9 cellular contexts compared by ENCODE assay signal in the genomic region with DNA sequence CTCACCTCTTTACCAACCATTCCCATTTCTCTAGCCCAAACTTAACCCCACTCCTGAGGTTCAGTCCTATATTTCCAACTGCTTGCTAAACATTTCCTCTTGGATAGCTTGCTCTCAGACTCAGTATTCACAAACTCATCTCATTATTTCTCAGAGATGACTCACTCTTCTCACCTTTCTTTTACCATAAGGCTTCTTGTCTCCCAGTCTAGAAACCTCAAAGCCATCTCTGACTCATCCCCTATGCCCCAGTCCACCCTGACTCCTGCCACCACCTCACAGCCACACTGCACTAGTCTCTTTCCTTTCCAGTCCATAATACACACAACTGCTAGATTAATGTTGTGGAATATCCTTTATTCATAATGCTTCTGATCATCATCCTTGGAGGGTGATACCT. TPM values are rescaled to one million over a fixed set of nuclear protein-coding genes. Genes with fewer than 3 reads are reported as not detected.
A peak's percentile ranks its signal among the peaks of the same experiment; 100 is the strongest.
DNase-seq lines count a peak whose midpoint lies in the region; ATAC-seq and TF ChIP-seq lines count a peak whose summit lies in the region.
"Had no signal": no experiment of that assay in that cellular context is flagged by ENCODE, and none has a peak within 500 bp of the region (broad histone marks: within the 10 kb centered on the region; RNA-seq: fewer than 3 reads in every experiment).

No MANE protein-coding gene starts in this region.

- H3K27me3 Mint-ChIP-seq in natural killer cell (ENCODE audit: low read depth in 2 of 2): peaks cover 6 to 17% of the 10 kb centered on the region in 2 donors

- H4K8ac ChIP-seq in mesenchymal stem cell (ENCODE audit: low read length): no peak overlapping the region

- H3K79me2 ChIP-seq in OCI-LY7 (ENCODE audit: insufficient read depth, low read depth, low read length): peaks cover 61% of the 10 kb centered on the region

- no peak overlapping the region for H3K4ac ChIP-seq in mesenchymal stem cell (ENCODE audit: low read depth in 1 of 2, low read length in 2 of 2)

- H3K27ac ChIP-seq in OCI-LY7 (ENCODE audit: low read depth, low read length, poor library complexity, severe bottlenecking) (no peak overlapping the region), mesenchymal stem cell (ENCODE audit: low read length, poor library complexity, severe bottlenecking) (no peak overlapping the region)

- H4K20me1 ChIP-seq in OCI-LY7 (ENCODE audit: insufficient read depth, low read length): no peaks in the 10 kb centered on the region

- no peak overlapping the region for H4K91ac ChIP-seq in mesenchymal stem cell (ENCODE audit: low read length)

- no peaks in the 10 kb centered on the region for H3K9me2 ChIP-seq in OCI-LY7 (ENCODE audit: insufficient read depth, low read length)

- H3K9ac ChIP-seq in mesenchymal stem cell (ENCODE audit: low read length): no peak overlapping the region

- peak; percentile 90 for ATAC-seq in HG02798 (IDR thresholded peaks at IDR 0.05; ENCODE audit: poor library complexity, unreplicated experiment)
- peak; percentile 65 to 77 (median 74) for ATAC-seq in natural killer cell

- H2BK12ac ChIP-seq in mesenchymal stem cell (ENCODE audit: low read length in 2 of 2): no peak overlapping the region

- H3K23ac ChIP-seq in mesenchymal stem cell (ENCODE audit: low read length in 2 of 2): no peak overlapping the region

- no peak for TF ChIP-seq CTCF in OCI-LY7 (conservative IDR thresholded peaks at IDR 0.05; ENCODE audit: low read length)
- TF ChIP-seq CTCF in natural killer cell (IDR thresholded peaks at IDR 0.05): no peak

- intact Hi-C loops in OCI-LY7 (cut with micrococcal nuclease; ENCODE audit: unreplicated experiment): loop anchor here (5.0 kb wide), 1 partner anchor 88 kb away; no protein-coding TSS in a partner anchor
- intact Hi-C loops in natural killer cell (cut with micrococcal nuclease): loop anchor here (1.0 to 5.0 kb wide), 3 partner anchors 26 to 258 kb away; a partner anchor contains a TSS

- H3K36me3 Mint-ChIP-seq in natural killer cell: no peaks in the 10 kb centered on the region

- no peak overlapping the region for H3K14ac ChIP-seq in mesenchymal stem cell (ENCODE audit: low read length in 2 of 2)

- BruUV-seq in OCI-LY7 (replicated peaks; lab: Mats Ljungman, UMichigan): no TSS peak

- H2BK120ac ChIP-seq in mesenchymal stem cell (ENCODE audit: low read depth, low read length): no peak overlapping the region

- H3K18ac ChIP-seq in mesenchymal stem cell (ENCODE audit: low read depth in 1 of 2, low read length in 2 of 2): no peak overlapping the region

- DNase-seq in NK-92 treated with Interleukin-12 subunit alpha and Interleukin-12 subunit beta, amount 100 ng/mL, for 24 hours (lab: John Stamatoyannopoulos, UW): peak; percentile 30
- DNase-seq in NK-92 (lab: John Stamatoyannopoulos, UW; ENCODE audit: unreplicated experiment) (no peak), OCI-LY7 (ENCODE audit: low spot score) (no peak), natural killer cell (no peak), NCI-H1417 treated with DMSO at 0.1 percent for 48 hours (lab: John Stamatoyannopoulos, UW) (no peak), NCI-H1417 (lab: John Stamatoyannopoulos, UW) (no peak), mesenchymal stem cell (no peak)

- H2BK5ac ChIP-seq in mesenchymal stem cell (ENCODE audit: low read depth, low read length, poor library complexity, severe bottlenecking): no peak overlapping the region

- H3K4me1 ChIP-seq in OCI-LY7 (ENCODE audit: insufficient read depth, low read length, poor library complexity, severe bottlenecking) (peaks cover 50% of the 10 kb centered on the region), mesenchymal stem cell (ENCODE audit: control insufficient read depth, insufficient read depth, low read depth, low read length) (peaks cover 6% of the 10 kb centered on the region)

- H2AK5ac ChIP-seq in mesenchymal stem cell (ENCODE audit: low read length, severe bottlenecking): no peak overlapping the region

- peaks cover 7 to 22% of the 10 kb centered on the region in 2 donors for H3K4me1 Mint-ChIP-seq in natural killer cell

- no peak overlapping the region for H2AFZ ChIP-seq in OCI-LY7 (ENCODE audit: low read length)
- H2AFZ ChIP-seq in mesenchymal stem cell (ENCODE audit: low read depth, low read length): no peak overlapping the region

- CTCF ChIA-PET in OCI-LY7 (lab: Charles Lee; ENCODE audit: unreplicated experiment): no interaction called here

- no peak overlapping the region for H3K4me3 Mint-ChIP-seq in natural killer cell

- H3K36me3 ChIP-seq in OCI-LY7 (ENCODE audit: insufficient read depth, low read length): no peaks in the 10 kb centered on the region
- no peaks in the 10 kb centered on the region for H3K36me3 ChIP-seq in mesenchymal stem cell (ENCODE audit: control insufficient read depth in 1 of 2, insufficient read depth in 2 of 2, low read depth in 1 of 2, low read length in 2 of 2)

- no peaks in the 10 kb centered on the region for H3K9me3 Mint-ChIP-seq in natural killer cell

- peak overlapping the region; percentile 77 for H3K4me2 ChIP-seq in OCI-LY7 (ENCODE audit: low read length)
- no peak overlapping the region for H3K4me2 ChIP-seq in mesenchymal stem cell (ENCODE audit: low read length, poor library complexity, severe bottlenecking)

- no peaks in the 10 kb centered on the region for H3K9me3 ChIP-seq in OCI-LY7 (ENCODE audit: low read length)
- H3K9me3 ChIP-seq in mesenchymal stem cell (ENCODE audit: control insufficient read depth, low read length): no peaks in the 10 kb centered on the region

- peaks cover 28 to 80% of the 10 kb centered on the region in 2 experiments for H3K27me3 ChIP-seq in mesenchymal stem cell (ENCODE audit: control insufficient read depth in 1 of 2, insufficient read depth in 1 of 2, low read length in 2 of 2)

- POLR2A ChIA-PET in OCI-LY7 (lab: Charles Lee): interaction anchor here (5.7 kb wide), 1 partner anchor 11 kb away, joined by 42 read pairs; no protein-coding TSS in a partner anchor

- H3K27ac Mint-ChIP-seq in natural killer cell: no peak overlapping the region

- no peak overlapping the region for H2BK15ac ChIP-seq in mesenchymal stem cell (ENCODE audit: low read depth, poor library complexity, severe bottlenecking)

- H3K79me1 ChIP-seq in mesenchymal stem cell (replicated peaks; ENCODE audit: low read length, poor library complexity, severe bottlenecking): no peaks in the 10 kb centered on the region

- H3K4me3 ChIP-seq in OCI-LY7 (ENCODE audit: low read depth, low read length, poor library complexity, severe bottlenecking) (peak overlapping the region; percentile 23), mesenchymal stem cell (ENCODE audit: insufficient read depth in 1 of 2, low read depth in 1 of 2, low read length in 2 of 2) (no peak overlapping the region)

RNA-seq across cellular contexts. Expression of a gene that starts 4.8 kb away (rescaled TPM):
- total RNA-seq in OCI-LY7 (2014; rRNA removed; shearing (Covaris generic)): 5.8 and 6.5 TPM in 2 replicates
- 12.3 and 12.9 TPM in 2 replicates for total RNA-seq in OCI-LY7 (2022)
- total RNA-seq in natural killer cell: 10 to 100 TPM in 1 of 3 donors, 1 to 10 TPM in 2; 6.0 to 12.4 (median 8.2) TPM
- 0.03 TPM for polyA plus RNA-seq in mesenchymal stem cell (2013, experiment 1 of 2)
- polyA plus RNA-seq in mesenchymal stem cell (2013, experiment 2 of 2): 0.03 TPM
- total RNA-seq: fibroblast of villous mesenchyme had no signal
